In the genomic region with DNA sequence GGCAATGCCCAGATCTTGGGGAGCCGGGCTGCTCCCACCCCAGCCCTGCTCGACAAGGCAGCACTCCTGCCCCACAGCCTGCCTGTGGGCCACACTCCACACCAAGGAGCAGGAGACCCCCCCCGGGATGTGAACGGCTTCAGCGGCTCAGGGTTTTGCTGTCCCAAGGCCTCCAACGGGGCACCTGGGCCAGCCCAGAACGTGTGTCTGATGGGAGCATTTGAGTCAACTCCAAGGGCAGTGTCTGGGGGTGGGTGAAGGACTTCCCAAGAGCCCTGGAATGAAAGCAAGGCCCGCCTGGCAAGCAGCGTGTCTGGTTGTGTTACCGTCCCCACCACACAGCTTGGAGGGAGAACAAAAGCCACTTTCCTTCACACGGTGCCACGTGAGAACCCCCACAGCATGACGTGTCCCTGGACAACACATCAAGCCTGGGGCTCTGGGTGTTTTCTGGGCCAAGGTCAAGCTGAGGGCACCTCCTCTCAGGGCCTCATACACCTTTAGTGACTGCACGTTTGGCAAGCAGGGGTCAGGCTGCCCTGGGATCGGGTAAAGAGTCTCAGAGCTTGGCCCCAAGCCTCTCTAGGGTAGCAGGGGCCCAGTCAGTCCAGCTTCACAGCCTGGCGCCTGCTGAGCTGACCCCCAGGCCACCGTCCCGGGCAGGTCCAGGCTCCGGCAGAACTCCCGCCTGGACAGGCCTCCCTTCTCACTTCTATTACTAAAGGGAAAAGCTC, we compare ENCODE assay signal across 16 cellular contexts. TPM values are rescaled to one million over a fixed set of nuclear protein-coding genes. Genes with fewer than 3 reads are reported as not detected.
DNase-seq lines count a peak whose midpoint lies in the region; ATAC-seq and TF ChIP-seq lines count a peak whose summit lies in the region.
"Had no signal": no experiment of that assay in that cellular context is flagged by ENCODE, and none has a peak within 500 bp of the region (broad histone marks: within the 10 kb centered on the region; RNA-seq: fewer than 3 reads in every experiment).

No MANE protein-coding gene starts in this region.

- H3K4me3 Mint-ChIP-seq in T-helper 17 cell: no peak overlapping the region

- ATAC-seq in T-helper 17 cell (peak; percentile 5), left lung (no peak), GM21367 (IDR thresholded peaks at IDR 0.05; ENCODE audit: unreplicated experiment) (no peak), GM21526 (IDR thresholded peaks at IDR 0.05; ENCODE audit: low FRiP score, unreplicated experiment) (no peak)

- TF ChIP-seq POLR2A in sigmoid colon (IDR thresholded peaks at IDR 0.05): no peak

- H3K4me1 ChIP-seq in BE2C (no peaks in the 10 kb centered on the region), left lung (peaks cover 0 to 6% of the 10 kb centered on the region in 2 donors), sigmoid colon (peaks cover 0 to 19% (median 18%) of the 10 kb centered on the region in 4 donors)
- H3K4me1 ChIP-seq: A549 had no signal

- intact Hi-C loops in left lung (cut with DNase I): no loop called here
- intact Hi-C loops in sigmoid colon (cut with DNase I): no loop called here

- TF ChIP-seq CTCF in BE2C (IDR thresholded peaks at IDR 0.05; ENCODE audit: low read depth, low read length) (no peak), left lung (IDR thresholded peaks at IDR 0.05) (no peak), sigmoid colon (IDR thresholded peaks at IDR 0.05) (no peak)

- no peak for TF ChIP-seq EP300 in sigmoid colon (IDR thresholded peaks at IDR 0.05)

- no peaks in the 10 kb centered on the region; the same call in 1 of the 2 replicates for H3K9me3 ChIP-seq in BE2C
- H3K9me3 ChIP-seq in T-helper 17 cell (ENCODE audit: control insufficient read depth, low read length, poor library complexity, severe bottlenecking): no peaks in the 10 kb centered on the region
- H3K9me3 ChIP-seq in left lung: no peaks in the 10 kb centered on the region
- H3K9me3 ChIP-seq in sigmoid colon: no peaks in the 10 kb centered on the region
- H3K9me3 ChIP-seq: A549 had no signal

- H3K27ac ChIP-seq in left lung (no peak overlapping the region), sigmoid colon (no peak overlapping the region)
- H3K27ac ChIP-seq: A549, C4-2B had no signal

- H3K27me3 Mint-ChIP-seq in T-helper 17 cell: no peaks in the 10 kb centered on the region

- no peak overlapping the region for H3K4me3 ChIP-seq in BE2C (ENCODE audit: low read depth, low read length)
- no peak overlapping the region for H3K4me3 ChIP-seq in left lung
- H3K4me3 ChIP-seq in sigmoid colon: no peak overlapping the region
- H3K4me3 ChIP-seq: A549 had no signal

- H3K36me3 ChIP-seq in BE2C (peaks cover 2% of the 10 kb centered on the region; the same call in 1 of the 2 replicates), left lung (no peaks in the 10 kb centered on the region), sigmoid colon (no peaks in the 10 kb centered on the region)

- peaks cover 4% of the 10 kb centered on the region for H3K4me1 Mint-ChIP-seq in T-helper 17 cell

- DNase-seq in BE2C (peak; percentile 8), T-helper 17 cell (no peak), left lung (peak; percentile 22 to 53), sigmoid colon (peak; percentile 54), kidney tubule cell (ENCODE audit: low spot score) (no peak)
- no peak for DNase-seq in activated CD4-positive, alpha-beta T cell treated with anti-CD3 and anti-CD28 coated beads, Interleukin-2, amount 50 U/mL, for 1 hour
- DNase-seq: NCI-H187, NCI-H2171, NCI-H446, NCI-H69 had no signal

- no peak overlapping the region for H3K27ac Mint-ChIP-seq in T-helper 17 cell

- 93% methylated on average over 20 of the region's 20 CpGs for WGBS in sigmoid colon, 2 donors

- H3K27me3 ChIP-seq in BE2C (no peaks in the 10 kb centered on the region), left lung (no peaks in the 10 kb centered on the region), sigmoid colon (no peaks in the 10 kb centered on the region)

- H3K36me3 Mint-ChIP-seq in T-helper 17 cell (ENCODE audit: low read depth): peaks cover 2% of the 10 kb centered on the region

RNA-seq across cellular contexts. Expression of gene C13orf46, which starts 6.0 kb away (rescaled TPM):
- polyA plus RNA-seq in BE2C (2012; ENCODE audit: insufficient read depth, insufficient read length, low read depth): not detected
- total RNA-seq in T-helper 17 cell: 10 to 100 TPM; 18.6 to 22.6 TPM
- 1 to 10 TPM; 7.1 to 7.5 TPM for total RNA-seq in left lung
- total RNA-seq in sigmoid colon: 10 to 100 TPM in 1 of 4 donors, under 1 TPM in 2, not detected in 1; 0.71 to 11.9 (median 0.81) TPM
- 1 to 10 TPM in 1 of 3 donors, under 1 TPM in 1, not detected in 1; 0.23 to 1.2 TPM for polyA plus RNA-seq in sigmoid colon
- total RNA-seq: Daoy, RPMI7951 had no signal

Comparison
In these comparisons a context has a peak if more than half of its experiments do, and no peak if none do; other contexts are left out.
1. DNase-seq: peak in BE2C (single experiment), left lung (2 of 2) and sigmoid colon (single experiment); none in T-helper 17 cell (0 of 3), activated CD4-positive, alpha-beta T cell treated with anti-CD3 and anti-CD28 coated beads, Interleukin-2, amount 50 U/mL, for 1 hour (single experiment) and kidney tubule cell (single experiment).